Comparison of ENCODE assay signal across 15 cellular contexts in the genomic region with DNA sequence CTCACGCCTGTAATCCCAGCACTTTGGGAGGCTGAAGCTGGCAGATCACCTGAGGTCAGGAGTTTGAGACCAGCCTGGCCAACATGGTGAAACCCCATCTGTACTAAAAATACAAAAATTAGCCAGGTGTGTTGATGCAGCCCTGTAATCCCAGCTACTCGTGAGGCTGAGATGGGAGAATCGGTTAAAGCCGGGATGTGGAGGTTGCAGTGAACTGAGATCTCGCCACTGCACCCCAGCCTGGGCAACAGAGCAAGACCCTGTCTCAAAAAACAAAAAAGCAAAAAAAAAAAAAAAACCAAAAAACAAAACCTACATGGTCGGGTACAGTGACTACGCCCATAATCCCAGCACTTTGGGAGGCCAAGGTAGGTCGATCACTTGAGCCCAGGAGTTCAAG. TPM values are rescaled to one million over a fixed set of nuclear protein-coding genes. Genes with fewer than 3 reads are reported as not detected.
DNase-seq lines count a peak whose midpoint lies in the region; ATAC-seq, FAIRE-seq and TF ChIP-seq lines count a peak whose summit lies in the region.
"Not testable (repeated sequence)": the region's sequence is repeated elsewhere in the genome, so short reads cannot be mapped to it uniquely, and the experiment has no call there.
"Had no signal": no experiment of that assay in that cellular context is flagged by ENCODE, and none has a peak within 500 bp of the region (broad histone marks: within the 10 kb centered on the region; RNA-seq: fewer than 3 reads in every experiment).

No MANE protein-coding gene starts in this region.

- peaks cover 22% of the 10 kb centered on the region for H3K36me3 Mint-ChIP-seq in CD8-positive, alpha-beta T cell
- H3K36me3 Mint-ChIP-seq in activated CD8-positive, alpha-beta T cell treated with anti-CD3 and anti-CD28 coated beads, Interleukin-2, amount 10 ng/mL, durations not matched to agents 7 days and 5 days (ENCODE audit: low read depth): peaks cover 45% of the 10 kb centered on the region
- H3K36me3 Mint-ChIP-seq in naive thymus-derived CD4-positive, alpha-beta T cell: peaks cover 0 to 36% (median 7%) of the 10 kb centered on the region in 5 donors
- peaks cover 14% of the 10 kb centered on the region for H3K36me3 Mint-ChIP-seq in type B pancreatic cell

- peak overlapping the region; percentile 67 for H3K27ac Mint-ChIP-seq in CD8-positive, alpha-beta T cell
- peak overlapping the region; percentile 99 for H3K27ac Mint-ChIP-seq in activated CD8-positive, alpha-beta T cell treated with anti-CD3 and anti-CD28 coated beads, Interleukin-2, amount 10 ng/mL, durations not matched to agents 7 days and 5 days
- H3K27ac Mint-ChIP-seq in naive thymus-derived CD4-positive, alpha-beta T cell: peak overlapping the region in 7 of 9 donors; percentile 59 to 100 (median 98)
- peak overlapping the region; percentile 98 for H3K27ac Mint-ChIP-seq in type B pancreatic cell

- H4K20me1 ChIP-seq in K562 (replicated peaks; ENCODE audit: control insufficient read depth, insufficient read depth, low read length): peaks cover 17% of the 10 kb centered on the region

- not testable (repeated sequence) for TF ChIP-seq CTCF in CD8-positive, alpha-beta T cell (IDR thresholded peaks at IDR 0.05); RWPE1 (conservative IDR thresholded peaks at IDR 0.05; ENCODE audit: low read depth); K562 (IDR thresholded peaks at IDR 0.05 in 2 of 3, conservative IDR thresholded peaks at IDR 0.05 in 1 of 3; ENCODE audit: insufficient read depth in 2 of 3, low read depth in 1 of 3, low read length in 3 of 3); type B pancreatic cell (conservative IDR thresholded peaks at IDR 0.05)

- intact Hi-C loops in CD8-positive, alpha-beta T cell (cut with DNase I, micrococcal nuclease): loop anchor here (2.0 to 10.0 kb wide), 6 partner anchors 68 to 324 kb away; a partner anchor contains a TSS
- intact Hi-C loops in K562 (cut with micrococcal nuclease): not testable (repeated sequence)
- intact Hi-C loops in naive thymus-derived CD4-positive, alpha-beta T cell (cut with micrococcal nuclease): loop anchor here (2.0 to 5.0 kb wide), 7 partner anchors 52 to 732 kb away; a partner anchor contains a TSS

- not testable (repeated sequence) for H3K36me3 ChIP-seq in CD8-positive, alpha-beta T cell (ENCODE audit: insufficient read depth, low read length)
- H3K36me3 ChIP-seq in K562 (ENCODE audit: control insufficient read depth, insufficient read depth, low read length): peaks cover 27% of the 10 kb centered on the region
- peaks cover 0 to 14% (median 0%) of the 10 kb centered on the region in 3 experiments for H3K36me3 ChIP-seq in naive thymus-derived CD4-positive, alpha-beta T cell (ENCODE audit: control insufficient read depth in 2 of 3, insufficient read depth in 3 of 3, low read length in 3 of 3)

- TF ChIP-seq EP300 in K562 (IDR thresholded peaks at IDR 0.05; ENCODE audit: low read length): not testable (repeated sequence)

- H3K4me2 ChIP-seq in K562 (ENCODE audit: insufficient read depth, low read length): not testable (repeated sequence)

- H3K9me3 ChIP-seq in CD8-positive, alpha-beta T cell (ENCODE audit: low read length); naive thymus-derived CD4-positive, alpha-beta T cell (ENCODE audit: control insufficient read depth in 2 of 3, low read length in 3 of 3): not testable (repeated sequence)
- H3K9me3 ChIP-seq in K562 (replicated peaks; ENCODE audit: control insufficient read depth, insufficient read depth, low read depth, low read length): peaks cover 18% of the 10 kb centered on the region

- POLR2A ChIA-PET in CD8-positive, alpha-beta T cell (lab: Charles Lee): interaction anchor here (0.8 to 5.3 kb wide), 5 partner anchors 9 to 292 kb away, joined by 3 to 56 read pairs (median 3); a partner anchor contains a TSS
- POLR2A ChIA-PET in RWPE1 (lab: Yijun Ruan, JAX; ENCODE audit: low non-redundant PET): interaction anchor here (0.7 kb wide), 1 partner anchor 11 kb away, joined by 5 read pairs; no protein-coding TSS in a partner anchor
- POLR2A ChIA-PET in activated CD8-positive, alpha-beta T cell treated with anti-CD3 and anti-CD28 coated beads, Interleukin-2, amount 10 ng/mL, durations not matched to agents 7 days and 5 days (lab: Charles Lee): interaction anchor here (0.6 to 1.5 kb wide), 4 partner anchors 22 to 302 kb away, joined by 3 to 4 read pairs (median 4); no protein-coding TSS in a partner anchor
- POLR2A ChIA-PET in K562 (lab: Yijun Ruan, JAX): interaction anchor here (0.6 to 1.2 kb wide), 4 partner anchors 16 to 525 kb away, joined by 3 to 4 read pairs (median 4); no protein-coding TSS in a partner anchor
- POLR2A ChIA-PET in naive thymus-derived CD4-positive, alpha-beta T cell (lab: Charles Lee): interaction anchor here (0.8 to 3.5 kb wide), 10 partner anchors 10 to 1294 kb away, joined by 3 to 23 read pairs (median 7); a partner anchor contains a TSS

- not testable (repeated sequence) for TF ChIP-seq RAD21 in K562 (CRISPR knock-in tag; conservative IDR thresholded peaks at IDR 0.05 in 1 of 2, IDR thresholded peaks at IDR 0.05 in 1 of 2)

- peaks cover 33% of the 10 kb centered on the region for H3K79me2 ChIP-seq in K562 (ENCODE audit: control insufficient read depth, insufficient read depth, low read length)

- H3K27ac ChIP-seq in CD8-positive, alpha-beta T cell (ENCODE audit: low read depth, low read length); K562 (ENCODE audit: extremely low read depth, low read depth, low read length); naive thymus-derived CD4-positive, alpha-beta T cell (ENCODE audit: low read depth, low read length): not testable (repeated sequence)
- peak overlapping the region; percentile 97 for H3K27ac ChIP-seq in RWPE1

- ATAC-seq in CD8-positive, alpha-beta T cell; activated CD8-positive, alpha-beta T cell treated with anti-CD3 and anti-CD28 coated beads, Interleukin-2, amount 10 ng/mL, durations not matched to agents 7 days and 5 days; K562; naive thymus-derived CD4-positive, alpha-beta T cell: not testable (repeated sequence)

- H3K4me1 ChIP-seq in CD8-positive, alpha-beta T cell (ENCODE audit: insufficient read depth, low read length): peaks cover 21% of the 10 kb centered on the region
- peaks cover 19 to 35% of the 10 kb centered on the region in 2 experiments for H3K4me1 ChIP-seq in K562 (replicated peaks in 1 of 2; ENCODE audit: control insufficient read depth in 2 of 2, insufficient read depth in 2 of 2, low read length in 2 of 2)
- H3K4me1 ChIP-seq in naive thymus-derived CD4-positive, alpha-beta T cell (ENCODE audit: control insufficient read depth in 2 of 2, insufficient read depth in 2 of 2, low read length in 2 of 2): peaks cover 17 to 24% of the 10 kb centered on the region in 2 donors

- not testable (repeated sequence) for H3K9me1 ChIP-seq in K562 (ENCODE audit: control insufficient read depth, insufficient read depth, low read length)

- CTCF ChIA-PET in CD8-positive, alpha-beta T cell (lab: Charles Lee): interaction anchor here (1.4 to 2.1 kb wide), 5 partner anchors 9 to 268 kb away, joined by 3 to 16 read pairs (median 5); a partner anchor contains a TSS
- CTCF ChIA-PET in RWPE1 (lab: Yijun Ruan, JAX): interaction anchor here (0.5 to 1.0 kb wide), 4 partner anchors 28 to 972 kb away, joined by 3 to 6 read pairs (median 4); no protein-coding TSS in a partner anchor
- CTCF ChIA-PET in activated CD8-positive, alpha-beta T cell treated with anti-CD3 and anti-CD28 coated beads, Interleukin-2, amount 10 ng/mL, durations not matched to agents 7 days and 5 days (lab: Charles Lee): interaction anchor here (0.6 to 1.1 kb wide), 4 partner anchors 58 to 303 kb away, joined by 3 read pairs; a partner anchor contains a TSS
- CTCF ChIA-PET in K562 (lab: Yijun Ruan, JAX; ENCODE audit: low intra/inter-chr PET ratio); naive thymus-derived CD4-positive, alpha-beta T cell (lab: Charles Lee): not testable (repeated sequence)

- TF ChIP-seq POLR2A in K562 (conservative IDR thresholded peaks at IDR 0.05): not testable (repeated sequence)

- not testable (repeated sequence) for BruUV-seq in K562 (replicated peaks; lab: Mats Ljungman, UMichigan)

- peaks cover 24% of the 10 kb centered on the region for H3K4me1 Mint-ChIP-seq in CD8-positive, alpha-beta T cell (ENCODE audit: low read depth)
- peaks cover 28% of the 10 kb centered on the region for H3K4me1 Mint-ChIP-seq in activated CD8-positive, alpha-beta T cell treated with anti-CD3 and anti-CD28 coated beads, Interleukin-2, amount 10 ng/mL, durations not matched to agents 7 days and 5 days (ENCODE audit: low read depth)
- peaks cover 21 to 36% (median 26%) of the 10 kb centered on the region in 7 donors for H3K4me1 Mint-ChIP-seq in naive thymus-derived CD4-positive, alpha-beta T cell
- H3K4me1 Mint-ChIP-seq in type B pancreatic cell (ENCODE audit: unreplicated experiment): peaks cover 18% of the 10 kb centered on the region

- H3K4me3 Mint-ChIP-seq in CD8-positive, alpha-beta T cell: peak overlapping the region; percentile 47
- H3K4me3 Mint-ChIP-seq in activated CD8-positive, alpha-beta T cell treated with anti-CD3 and anti-CD28 coated beads, Interleukin-2, amount 10 ng/mL, durations not matched to agents 7 days and 5 days: not testable (repeated sequence)
- peak overlapping the region in 9 of 10 donors; percentile 14 to 95 (median 86) for H3K4me3 Mint-ChIP-seq in naive thymus-derived CD4-positive, alpha-beta T cell
- peak overlapping the region; percentile 74 for H3K4me3 Mint-ChIP-seq in type B pancreatic cell

- FAIRE-seq in K562 (lab: Jason Lieb, UNC): not testable (repeated sequence)

- not testable (repeated sequence) for H3K9me3 Mint-ChIP-seq in CD8-positive, alpha-beta T cell; activated CD8-positive, alpha-beta T cell treated with anti-CD3 and anti-CD28 coated beads, Interleukin-2, amount 10 ng/mL, durations not matched to agents 7 days and 5 days (ENCODE audit: insufficient read depth); type B pancreatic cell
- peaks cover 0 to 14% (median 4%) of the 10 kb centered on the region in 11 donors for H3K9me3 Mint-ChIP-seq in naive thymus-derived CD4-positive, alpha-beta T cell

- H3K27me3 Mint-ChIP-seq in CD8-positive, alpha-beta T cell (ENCODE audit: low read depth); activated CD8-positive, alpha-beta T cell treated with anti-CD3 and anti-CD28 coated beads, Interleukin-2, amount 10 ng/mL, durations not matched to agents 7 days and 5 days (ENCODE audit: low read depth): not testable (repeated sequence)
- H3K27me3 Mint-ChIP-seq in naive thymus-derived CD4-positive, alpha-beta T cell: peaks cover 0 to 12% (median 0%) of the 10 kb centered on the region in 5 donors
- H3K27me3 Mint-ChIP-seq in type B pancreatic cell: peaks cover 12% of the 10 kb centered on the region

- not testable (repeated sequence) for DNase-seq in CD8-positive, alpha-beta T cell; RWPE1 (ENCODE audit: low spot score); activated CD8-positive, alpha-beta T cell treated with anti-CD3 and anti-CD28 coated beads, Interleukin-2, amount 10 ng/mL, durations not matched to agents 7 days and 5 days; K562 (ENCODE audit: extremely low read depth in 1 of 4, low spot score in 3 of 4); naive thymus-derived CD4-positive, alpha-beta T cell; type B pancreatic cell (ENCODE audit: extremely low spot score, unreplicated experiment)

- H3K27me3 ChIP-seq in CD8-positive, alpha-beta T cell (ENCODE audit: insufficient read depth, low read length); K562 (ENCODE audit: control insufficient read depth in 2 of 2, insufficient read depth in 2 of 2, low read length in 2 of 2); naive thymus-derived CD4-positive, alpha-beta T cell (ENCODE audit: control insufficient read depth in 2 of 2, insufficient read depth in 2 of 2, low read length in 2 of 2): not testable (repeated sequence)

- H3K9ac ChIP-seq in K562 (ENCODE audit: insufficient read depth in 1 of 2, low read depth in 2 of 2, low read length in 2 of 2): not testable (repeated sequence)

- WGBS in K562 (ENCODE audit: insufficient coverage, low coverage, missing lambda C conversion rate): 79% methylated on average over 8 of the region's 8 CpGs

- H2AFZ ChIP-seq in K562 (ENCODE audit: low read depth, low read length): not testable (repeated sequence)

- not testable (repeated sequence) for H3K4me3 ChIP-seq in CD8-positive, alpha-beta T cell (ENCODE audit: low read depth, low read length); K562; naive thymus-derived CD4-positive, alpha-beta T cell (ENCODE audit: low read length)

- in situ Hi-C loops in K562 (cut with MboI): not testable (repeated sequence)

RNA-seq across cellular contexts. Expression of a gene that starts 1.6 kb away (rescaled TPM):
- 10 to 100 TPM; 99.4 TPM for total RNA-seq in CD8-positive, alpha-beta T cell
- total RNA-seq in activated CD8-positive, alpha-beta T cell treated with anti-CD3 and anti-CD28 coated beads, Interleukin-2, amount 10 ng/mL, durations not matched to agents 7 days and 5 days: 100 to 1,000 TPM; 333 to 353 TPM
- total RNA-seq in K562 (2011; cell fraction: chromatin; rRNA removed; ENCODE audit: low replicate concordance): 68.3 and 99.1 TPM in 2 replicates
- 71.6 and 79.7 TPM in 2 replicates for total RNA-seq in K562 (2011; cell fraction: nucleolus; rRNA removed)
- total RNA-seq in K562 (2011; cell fraction: nucleoplasm; rRNA removed): 67.3 and 159 TPM in 2 replicates
- total RNA-seq in K562 (2014; rRNA removed): 959 and 1,305 TPM in 2 replicates
- total RNA-seq in K562 (2014; rRNA removed; fragmentation: Illumina TruSeq; extraction: Trizol): 35.0 and 65.5 TPM in 2 replicates
- total RNA-seq in K562 (2015; rRNA removed; fragmentation: Illumina TruSeq; extraction: Trizol): 97.3 and 100 TPM in 2 replicates
- 390 and 411 TPM in 2 replicates for total RNA-seq in K562 (2021)
- polyA plus RNA-seq in K562 (2011; rRNA removed): 157 and 191 TPM in 2 replicates
- 285 and 290 TPM in 2 replicates for polyA plus RNA-seq in K562 (2011; cell fraction: cytosol; rRNA removed)
- polyA plus RNA-seq in K562 (2011; cell fraction: nucleus; rRNA removed): 91.9 and 117 TPM in 2 replicates
- polyA plus RNA-seq in K562 (2012): 169 and 283 TPM in 2 replicates
- 242 and 275 TPM in 2 replicates for polyA plus RNA-seq in K562 (2014; fragmentation: Illumina TruSeq; extraction: Trizol)
- polyA plus RNA-seq in K562 (2014; fragmentation: Nextera tagmentation; extraction: Ambion mirVana): 1 to 10 TPM; 1.5 to 1.6 TPM
- polyA plus RNA-seq in K562 (2014; rRNA removed): 332 and 771 TPM in 2 replicates
- 30.0 and 48.2 TPM in 2 replicates for polyA minus RNA-seq in K562 (2011; rRNA and poly(A)+ RNA removed)
- polyA minus RNA-seq in K562 (2011; cell fraction: cytosol; rRNA and poly(A)+ RNA removed): 158 and 212 TPM in 2 replicates
- 18.3 and 33.0 TPM in 2 replicates for polyA minus RNA-seq in K562 (2011; cell fraction: nucleus; rRNA and poly(A)+ RNA removed)
- total RNA-seq in naive thymus-derived CD4-positive, alpha-beta T cell: 100 to 1,000 TPM in 1 of 5 experiments, 10 to 100 TPM in 4; 15.3 to 141 (median 44.1) TPM
- 10 to 100 TPM; 15.8 to 20.4 TPM for polyA plus RNA-seq in naive thymus-derived CD4-positive, alpha-beta T cell
- 40.7 and 91.3 TPM in 2 replicates for total RNA-seq in type B pancreatic cell (ENCODE audit: low replicate concordance)

RNA-seq across cellular contexts. Expression of a gene that starts 23.4 kb away (rescaled TPM):
- total RNA-seq in CD8-positive, alpha-beta T cell: 1,000 to 10,000 TPM; 4,227 to 4,270 TPM
- 1,000 to 10,000 TPM; 2,948 to 3,082 TPM for total RNA-seq in activated CD8-positive, alpha-beta T cell treated with anti-CD3 and anti-CD28 coated beads, Interleukin-2, amount 10 ng/mL, durations not matched to agents 7 days and 5 days
- total RNA-seq in K562 (2011; cell fraction: chromatin; rRNA removed; ENCODE audit: low replicate concordance): 78.5 and 202 TPM in 2 replicates
- total RNA-seq in K562 (2011; cell fraction: nucleolus; rRNA removed): 202 and 211 TPM in 2 replicates
- 221 and 509 TPM in 2 replicates for total RNA-seq in K562 (2011; cell fraction: nucleoplasm; rRNA removed)
- total RNA-seq in K562 (2014; rRNA removed) (888 and 1,279 TPM in 2 replicates), K562 (2014; rRNA removed; fragmentation: Illumina TruSeq; extraction: Trizol) (387 and 446 TPM in 2 replicates), K562 (2015; rRNA removed; fragmentation: Illumina TruSeq; extraction: Trizol) (1,141 and 1,299 TPM in 2 replicates), K562 (2021) (2,979 and 3,106 TPM in 2 replicates), type B pancreatic cell (ENCODE audit: low replicate concordance) (1,799 and 2,072 TPM in 2 replicates)
- polyA plus RNA-seq in K562 (2011; rRNA removed) (124 and 523 TPM in 2 replicates), K562 (2014; fragmentation: Illumina TruSeq; extraction: Trizol) (1,998 and 2,071 TPM in 2 replicates), K562 (2014; fragmentation: Nextera tagmentation; extraction: Ambion mirVana) (100 to 1,000 TPM; 257 to 287 TPM), K562 (2014; rRNA removed) (622 and 687 TPM in 2 replicates)
- polyA plus RNA-seq in K562 (2011; cell fraction: cytosol; rRNA removed): 1,570 and 2,080 TPM in 2 replicates
- polyA plus RNA-seq in K562 (2011; cell fraction: nucleus; rRNA removed): 332 and 368 TPM in 2 replicates
- polyA plus RNA-seq in K562 (2012): 3,306 and 3,436 TPM in 2 replicates
- polyA minus RNA-seq in K562 (2011; rRNA and poly(A)+ RNA removed): 188 and 199 TPM in 2 replicates
- 1,426 and 2,754 TPM in 2 replicates for polyA minus RNA-seq in K562 (2011; cell fraction: cytosol; rRNA and poly(A)+ RNA removed)
- polyA minus RNA-seq in K562 (2011; cell fraction: nucleus; rRNA and poly(A)+ RNA removed): 135 and 241 TPM in 2 replicates
- total RNA-seq in naive thymus-derived CD4-positive, alpha-beta T cell: 1,000 to 10,000 TPM; 2,549 to 3,799 (median 3,242) TPM
- polyA plus RNA-seq in naive thymus-derived CD4-positive, alpha-beta T cell: 1,000 to 10,000 TPM in 1 of 2 donors, 100 to 1,000 TPM in 1; 740 to 1,050 TPM

RNA-seq across cellular contexts. Expression of a gene that starts 25.1 kb away (rescaled TPM):
- total RNA-seq in CD8-positive, alpha-beta T cell: 10 to 100 TPM; 12.9 to 13.4 TPM
- 10 to 100 TPM; 23.6 to 26.7 TPM for total RNA-seq in activated CD8-positive, alpha-beta T cell treated with anti-CD3 and anti-CD28 coated beads, Interleukin-2, amount 10 ng/mL, durations not matched to agents 7 days and 5 days
- total RNA-seq in K562 (2011; cell fraction: chromatin; rRNA removed; ENCODE audit: low replicate concordance): not detected in 2 replicates
- total RNA-seq in K562 (2011; cell fraction: nucleolus; rRNA removed): 0.53 and 1.5 TPM in 2 replicates
- total RNA-seq in K562 (2011; cell fraction: nucleoplasm; rRNA removed): not detected in 2 replicates
- total RNA-seq in K562 (2014; rRNA removed) (3.6 and 3.7 TPM in 2 replicates), K562 (2014; rRNA removed; fragmentation: Illumina TruSeq; extraction: Trizol) (0.18 TPM in 1 of 2 replicates, not detected in the other), K562 (2015; rRNA removed; fragmentation: Illumina TruSeq; extraction: Trizol) (0.18 and 0.38 TPM in 2 replicates), K562 (2021) (4.3 and 5.1 TPM in 2 replicates), type B pancreatic cell (ENCODE audit: low replicate concordance) (8.1 and 14.0 TPM in 2 replicates)
- polyA plus RNA-seq in K562 (2011; rRNA removed) (0.18 TPM in 1 of 2 replicates, not detected in the other), K562 (2014; fragmentation: Illumina TruSeq; extraction: Trizol) (not detected in 2 replicates), K562 (2014; fragmentation: Nextera tagmentation; extraction: Ambion mirVana) (not detected), K562 (2014; rRNA removed) (1.3 and 2.1 TPM in 2 replicates)
- 0.21 and 3.5 TPM in 2 replicates for polyA plus RNA-seq in K562 (2011; cell fraction: cytosol; rRNA removed)
- polyA plus RNA-seq in K562 (2011; cell fraction: nucleus; rRNA removed): 0.67 TPM in 1 of 2 replicates, not detected in the other
- 1.4 and 1.7 TPM in 2 replicates for polyA plus RNA-seq in K562 (2012)
- not detected in 2 replicates for polyA minus RNA-seq in K562 (2011; rRNA and poly(A)+ RNA removed)
- not detected in 2 replicates for polyA minus RNA-seq in K562 (2011; cell fraction: cytosol; rRNA and poly(A)+ RNA removed)
- polyA minus RNA-seq in K562 (2011; cell fraction: nucleus; rRNA and poly(A)+ RNA removed): 0.40 and 0.89 TPM in 2 replicates
- total RNA-seq in naive thymus-derived CD4-positive, alpha-beta T cell: 10 to 100 TPM in 3 of 5 experiments, 1 to 10 TPM in 2; 9.3 to 15.7 (median 13.6) TPM
- polyA plus RNA-seq in naive thymus-derived CD4-positive, alpha-beta T cell: under 1 TPM; 0.33 to 0.71 TPM
- total RNA-seq: SJSA1 had no signal
- polyA plus RNA-seq: GM23248, heart left ventricle had no signal

RNA-seq across cellular contexts. Expression of a gene that starts 32.6 kb away (rescaled TPM):
- total RNA-seq in CD8-positive, alpha-beta T cell: not detected
- not detected for total RNA-seq in activated CD8-positive, alpha-beta T cell treated with anti-CD3 and anti-CD28 coated beads, Interleukin-2, amount 10 ng/mL, durations not matched to agents 7 days and 5 days
- not detected in 2 replicates for total RNA-seq in K562 (2011; cell fraction: chromatin; rRNA removed; ENCODE audit: low replicate concordance)
- not detected in 2 replicates for total RNA-seq in K562 (2011; cell fraction: nucleolus; rRNA removed)
- not detected in 2 replicates for total RNA-seq in K562 (2011; cell fraction: nucleoplasm; rRNA removed)
- total RNA-seq in K562 (2014; rRNA removed): not detected in 2 replicates
- not detected in 2 replicates for total RNA-seq in K562 (2014; rRNA removed; fragmentation: Illumina TruSeq; extraction: Trizol)
- not detected in 2 replicates for total RNA-seq in K562 (2015; rRNA removed; fragmentation: Illumina TruSeq; extraction: Trizol)
- total RNA-seq in K562 (2021): not detected in 2 replicates
- not detected in 2 replicates for polyA plus RNA-seq in K562 (2011; rRNA removed)
- polyA plus RNA-seq in K562 (2011; cell fraction: cytosol; rRNA removed): not detected in 2 replicates
- 0.37 TPM in 1 of 2 replicates, not detected in the other for polyA plus RNA-seq in K562 (2011; cell fraction: nucleus; rRNA removed)
- not detected in 2 replicates for polyA plus RNA-seq in K562 (2012)
- not detected in 2 replicates for polyA plus RNA-seq in K562 (2014; fragmentation: Illumina TruSeq; extraction: Trizol)
- not detected for polyA plus RNA-seq in K562 (2014; fragmentation: Nextera tagmentation; extraction: Ambion mirVana)
- polyA plus RNA-seq in K562 (2014; rRNA removed): not detected in 2 replicates
- polyA minus RNA-seq in K562 (2011; rRNA and poly(A)+ RNA removed): not detected in 2 replicates
- polyA minus RNA-seq in K562 (2011; cell fraction: cytosol; rRNA and poly(A)+ RNA removed): not detected in 2 replicates
- not detected in 2 replicates for polyA minus RNA-seq in K562 (2011; cell fraction: nucleus; rRNA and poly(A)+ RNA removed)
- total RNA-seq in naive thymus-derived CD4-positive, alpha-beta T cell: not detected
- not detected for polyA plus RNA-seq in naive thymus-derived CD4-positive, alpha-beta T cell
- total RNA-seq in type B pancreatic cell (ENCODE audit: low replicate concordance): 2.6 and 2.8 TPM in 2 replicates
- total RNA-seq: activated CD8-positive, alpha-beta memory T cell treated with anti-CD3 and anti-CD28 coated beads for 36 hours; dermis blood vessel endothelial cell; GM23248; heart left ventricle; mesenteric fat pad; NCI-H460; Peyer's patch; SJSA1; T-helper 2 cell treated with Interferon-gamma antibody and Interleukin-4, amounts not matched to agents 100 ng/mL and 5 ng/mL, for 36 hours had no signal
- polyA plus RNA-seq: GM23248, heart left ventricle had no signal

RNA-seq across cellular contexts. Expression of a gene that starts 33.9 kb away (rescaled TPM):
- total RNA-seq in CD8-positive, alpha-beta T cell: not detected
- total RNA-seq in activated CD8-positive, alpha-beta T cell treated with anti-CD3 and anti-CD28 coated beads, Interleukin-2, amount 10 ng/mL, durations not matched to agents 7 days and 5 days: not detected
- total RNA-seq in K562 (2011; cell fraction: chromatin; rRNA removed; ENCODE audit: low replicate concordance): 0.63 and 0.81 TPM in 2 replicates
- total RNA-seq in K562 (2011; cell fraction: nucleolus; rRNA removed): 0.33 and 0.39 TPM in 2 replicates
- total RNA-seq in K562 (2011; cell fraction: nucleoplasm; rRNA removed): 0.29 and 0.38 TPM in 2 replicates
- 0.05 and 0.08 TPM in 2 replicates for total RNA-seq in K562 (2014; rRNA removed)
- total RNA-seq in K562 (2014; rRNA removed; fragmentation: Illumina TruSeq; extraction: Trizol): 0.04 and 0.13 TPM in 2 replicates
- total RNA-seq in K562 (2015; rRNA removed; fragmentation: Illumina TruSeq; extraction: Trizol): 0.07 and 0.08 TPM in 2 replicates
- total RNA-seq in K562 (2021): 0.34 and 0.40 TPM in 2 replicates
- polyA plus RNA-seq in K562 (2011; rRNA removed): 0.04 and 0.07 TPM in 2 replicates
- 0.12 and 0.16 TPM in 2 replicates for polyA plus RNA-seq in K562 (2011; cell fraction: cytosol; rRNA removed)
- polyA plus RNA-seq in K562 (2011; cell fraction: nucleus; rRNA removed): 0.15 and 0.51 TPM in 2 replicates
- polyA plus RNA-seq in K562 (2012): 0.23 and 0.33 TPM in 2 replicates
- polyA plus RNA-seq in K562 (2014; fragmentation: Illumina TruSeq; extraction: Trizol): 0.36 TPM in 2 replicates
- polyA plus RNA-seq in K562 (2014; fragmentation: Nextera tagmentation; extraction: Ambion mirVana): under 1 TPM; 0.01 to 0.03 TPM
- 0.08 and 0.18 TPM in 2 replicates for polyA plus RNA-seq in K562 (2014; rRNA removed)
- polyA minus RNA-seq in K562 (2011; rRNA and poly(A)+ RNA removed): 0.12 and 0.18 TPM in 2 replicates
- 0.29 TPM in 1 of 2 replicates, not detected in the other for polyA minus RNA-seq in K562 (2011; cell fraction: cytosol; rRNA and poly(A)+ RNA removed)
- polyA minus RNA-seq in K562 (2011; cell fraction: nucleus; rRNA and poly(A)+ RNA removed): 0.11 and 0.27 TPM in 2 replicates
- not detected for total RNA-seq in naive thymus-derived CD4-positive, alpha-beta T cell
- polyA plus RNA-seq in naive thymus-derived CD4-positive, alpha-beta T cell: not detected
- 0.05 and 0.22 TPM in 2 replicates for total RNA-seq in type B pancreatic cell (ENCODE audit: low replicate concordance)
- total RNA-seq: activated CD8-positive, alpha-beta memory T cell treated with anti-CD3 and anti-CD28 coated beads for 36 hours; dermis blood vessel endothelial cell; GM23248; heart left ventricle; mesenteric fat pad; NCI-H460; Peyer's patch; SJSA1; T-helper 2 cell treated with Interferon-gamma antibody and Interleukin-4, amounts not matched to agents 100 ng/mL and 5 ng/mL, for 36 hours had no signal
- polyA plus RNA-seq: GM23248, heart left ventricle had no signal
